Comparison of ENCODE assay signal across 10 cellular contexts in genomic region chr5:169548315-169548714, GRCh38. TPM values are rescaled to one million over a fixed set of nuclear protein-coding genes. Genes with fewer than 3 reads are reported as not detected.
DNase-seq lines count a peak whose midpoint lies in the region; ATAC-seq and TF ChIP-seq lines count a peak whose summit lies in the region.
"Had no signal": no experiment of that assay in that cellular context is flagged by ENCODE, and none has a peak within 500 bp of the region (broad histone marks: within the 10 kb centered on the region; RNA-seq: fewer than 3 reads in every experiment).

No MANE protein-coding gene starts in this region.

- no TSS peak for BruUV-seq in PC-3 (replicated peaks; lab: Mats Ljungman, UMichigan)

- H3K27ac ChIP-seq in GM23338 (ENCODE audit: low read depth) (no peak overlapping the region), PC-3 (ENCODE audit: low read length) (no peak overlapping the region)
- H3K27ac ChIP-seq: SJSA1, spleen had no signal

- POLR2A ChIA-PET in PC-3 (lab: Charles Lee; ENCODE audit: unreplicated experiment), result interaction anchor here (0.6 kb wide), 1 partner anchor 190 kb away, joined by 6 read pairs; no protein-coding TSS in a partner anchor

- H3F3A ChIP-seq in GM23338 (replicated peaks; ENCODE audit: low read depth) (no peaks in the 10 kb centered on the region), PC-3 (ENCODE audit: low read length, unreplicated experiment) (no peaks in the 10 kb centered on the region)

- H2AFZ ChIP-seq in GM23338 (no peak overlapping the region), PC-3 (ENCODE audit: low read length) (no peak overlapping the region)

- H3K79me2 ChIP-seq in GM23338 (replicated peaks; ENCODE audit: insufficient read depth) (no peaks in the 10 kb centered on the region), PC-3 (ENCODE audit: low read length) (no peaks in the 10 kb centered on the region)

- no peak overlapping the region for H3K4me3 Mint-ChIP-seq in GM23338
- H3K4me3 Mint-ChIP-seq in stimulated activated naive CD8-positive, alpha-beta T cell treated with anti-CD3 and anti-CD28 coated beads, Interleukin-15, amount 100 ng/mL, for 72 hours, result no peak overlapping the region

- no peak overlapping the region for H3K4me3 ChIP-seq in GM23338
- no peak overlapping the region for H3K4me3 ChIP-seq in PC-3 (ENCODE audit: low read length)
- H3K4me3 ChIP-seq in fibroblast of pulmonary artery (replicated peaks; ENCODE audit: low read depth, low read length), result no peak overlapping the region
- H3K4me3 ChIP-seq: SJSA1, spleen had no signal

- no peaks in the 10 kb centered on the region for H3K27me3 ChIP-seq in GM23338 (ENCODE audit: insufficient read depth)
- H3K27me3 ChIP-seq in PC-3 (ENCODE audit: low read length), result peaks cover 22% of the 10 kb centered on the region

- ATAC-seq in GM23338 (peak; percentile 83), PC-3 (peak; percentile 92), HG03432 (IDR thresholded peaks at IDR 0.05; ENCODE audit: unreplicated experiment) (no peak), HG03354 (IDR thresholded peaks at IDR 0.05; ENCODE audit: poor library complexity, severe bottlenecking, unreplicated experiment) (no peak)
- ATAC-seq in stimulated activated naive CD8-positive, alpha-beta T cell treated with anti-CD3 and anti-CD28 coated beads, Interleukin-15, amount 100 ng/mL, for 72 hours, result no peak

- CTCF ChIA-PET in PC-3 (lab: Charles Lee), result no interaction called here

- H3K9me2 ChIP-seq in GM23338 (ENCODE audit: insufficient read depth) (no peaks in the 10 kb centered on the region), PC-3 (replicated peaks; ENCODE audit: low read length) (no peaks in the 10 kb centered on the region)

- TF ChIP-seq CTCF in GM23338 (conservative IDR thresholded peaks at IDR 0.05; ENCODE audit: low read depth in 2 of 2), result peak; percentile 51 to 68
- peak; percentile 67 for TF ChIP-seq CTCF in PC-3 (conservative IDR thresholded peaks at IDR 0.05; ENCODE audit: low read depth, low read length)
- peak; percentile 54 for TF ChIP-seq CTCF in fibroblast of pulmonary artery (IDR thresholded peaks at IDR 0.05; ENCODE audit: low read length, missing control alignments)

- H3K27ac Mint-ChIP-seq in GM23338, result no peak overlapping the region
- peak overlapping the region in 1 of 2 donors; percentile 50 for H3K27ac Mint-ChIP-seq in stimulated activated naive CD8-positive, alpha-beta T cell treated with anti-CD3 and anti-CD28 coated beads, Interleukin-15, amount 100 ng/mL, for 72 hours

- H3K36me3 Mint-ChIP-seq in GM23338 (ENCODE audit: low read depth), result no peaks in the 10 kb centered on the region

- no peak overlapping the region for H3K4me2 ChIP-seq in GM23338
- no peak overlapping the region for H3K4me2 ChIP-seq in PC-3 (ENCODE audit: low read length)

- no peaks in the 10 kb centered on the region for H3K9me3 Mint-ChIP-seq in GM23338
- peaks cover under 1 to 3% of the 10 kb centered on the region in 2 donors for H3K9me3 Mint-ChIP-seq in stimulated activated naive CD8-positive, alpha-beta T cell treated with anti-CD3 and anti-CD28 coated beads, Interleukin-15, amount 100 ng/mL, for 72 hours

- intact Hi-C loops in PC-3 (cut with micrococcal nuclease), result loop anchor here (1.0 to 2.0 kb wide), 3 partner anchors 282 to 842 kb away; no protein-coding TSS in a partner anchor

- DNase-seq in GM23338 (ENCODE audit: low spot score), result peak; percentile 55
- DNase-seq in PC-3, result peak; percentile 66
- DNase-seq in fibroblast of pulmonary artery (ENCODE audit: low read depth), result peak; percentile 71
- DNase-seq in putamen (ENCODE audit: low spot score), result peak; percentile 17
- no peak for DNase-seq in stimulated activated naive CD8-positive, alpha-beta T cell treated with anti-CD3 and anti-CD28 coated beads, Interleukin-15, amount 100 ng/mL, for 72 hours
- DNase-seq: dermis blood vessel endothelial cell, spleen had no signal

- no peaks in the 10 kb centered on the region for H3K9me3 ChIP-seq in PC-3 (ENCODE audit: low read length)
- H3K9me3 ChIP-seq: SJSA1 had no signal

- H3K27me3 Mint-ChIP-seq in GM23338 (ENCODE audit: insufficient read depth, low read depth, poor library complexity), result no peaks in the 10 kb centered on the region
- H3K27me3 Mint-ChIP-seq in stimulated activated naive CD8-positive, alpha-beta T cell treated with anti-CD3 and anti-CD28 coated beads, Interleukin-15, amount 100 ng/mL, for 72 hours, result peaks cover 74% of the 10 kb centered on the region

- H4K20me1 ChIP-seq in GM23338 (replicated peaks; ENCODE audit: insufficient read depth) (no peaks in the 10 kb centered on the region), PC-3 (ENCODE audit: low read length) (no peaks in the 10 kb centered on the region)

- H3K36me3 ChIP-seq in GM23338 (ENCODE audit: insufficient read depth), result no peaks in the 10 kb centered on the region
- no peaks in the 10 kb centered on the region for H3K36me3 ChIP-seq in PC-3 (ENCODE audit: low read depth, low read length)
- H3K36me3 ChIP-seq: SJSA1, spleen had no signal

- no peaks in the 10 kb centered on the region for H3K4me1 ChIP-seq in GM23338 (ENCODE audit: insufficient read depth)
- no peaks in the 10 kb centered on the region for H3K4me1 ChIP-seq in PC-3 (ENCODE audit: insufficient read depth, low read length)
- H3K4me1 ChIP-seq: spleen had no signal

- H3K9ac ChIP-seq in PC-3 (ENCODE audit: low read length), result no peak overlapping the region

- H3K4me1 Mint-ChIP-seq in GM23338, result peaks cover 4% of the 10 kb centered on the region; the same call in 2 of the 3 replicates
- no peaks in the 10 kb centered on the region for H3K4me1 Mint-ChIP-seq in stimulated activated naive CD8-positive, alpha-beta T cell treated with anti-CD3 and anti-CD28 coated beads, Interleukin-15, amount 100 ng/mL, for 72 hours

TF ChIP-seq in GM23338, 12 proteins besides CTCF, POLR2A, EP300 and RAD21 (continues in another document):
- no peak for TF ChIP-seq ZNF114 (CRISPR knock-in tag; IDR thresholded peaks at IDR 0.05)
- no peak for TF ChIP-seq ZNF331 (CRISPR knock-in tag; IDR thresholded peaks at IDR 0.05; ENCODE audit: low read depth)
- TF ChIP-seq EZH2phosphoT487 (IDR thresholded peaks at IDR 0.05; ENCODE audit: unreplicated experiment), result no peak
- no peak for TF ChIP-seq EZH2 (IDR thresholded peaks at IDR 0.05; ENCODE audit: low read depth, unreplicated experiment)
- no peak for TF ChIP-seq ETS1 (IDR thresholded peaks at IDR 0.05)
- TF ChIP-seq REST (IDR thresholded peaks at IDR 0.05; ENCODE audit: unreplicated experiment), result no peak
- no peak for TF ChIP-seq STAT1 (IDR thresholded peaks at IDR 0.05; ENCODE audit: unreplicated experiment)
- no peak for TF ChIP-seq JUNB (IDR thresholded peaks at IDR 0.05; ENCODE audit: unreplicated experiment)
- TF ChIP-seq NANOG (IDR thresholded peaks at IDR 0.05; ENCODE audit: borderline replicate concordance), result no peak
- no peak for TF ChIP-seq CREB1 (CRISPR knock-in tag; IDR thresholded peaks at IDR 0.05; ENCODE audit: low read depth)

RNA-seq across cellular contexts. Expression of gene SPDL1, which starts 35.3 kb away (rescaled TPM):
- total RNA-seq in GM23338 (2014; rRNA removed; shearing (Covaris generic)), result 33.5 and 79.6 TPM in 2 replicates
- polyA plus RNA-seq in GM23338 (2016; fragmentation: Nextera tagmentation; extraction: Ambion mirVana), result 62.6 and 76.9 TPM in 2 replicates
- 29.9 and 38.8 TPM in 2 replicates for total RNA-seq in PC-3 (2014; rRNA removed)

Comparison
In these comparisons a context has a peak if more than half of its experiments do, and no peak if none do; other contexts are left out.
1. ATAC-seq: peak in GM23338 (single experiment) and PC-3 (single experiment); none in stimulated activated naive CD8-positive, alpha-beta T cell treated with anti-CD3 and anti-CD28 coated beads, Interleukin-15, amount 100 ng/mL, for 72 hours (single experiment), HG03432 (single experiment) and HG03354 (single experiment).
2. DNase-seq: peak in GM23338 (single experiment), PC-3 (single experiment), fibroblast of pulmonary artery (single experiment) and putamen (single experiment); none in stimulated activated naive CD8-positive, alpha-beta T cell treated with anti-CD3 and anti-CD28 coated beads, Interleukin-15, amount 100 ng/mL, for 72 hours (0 of 2).
3. Peak in every context shown above with its lines, with median percentiles within 50 percentile points of each other: CTCF ChIP-seq.